8 cellular contexts compared by ENCODE assay signal in genomic region chr2:82476094-82476493, GRCh38.
"Had no signal": no experiment of that assay in that cellular context is flagged by ENCODE, and none has a peak within 500 bp of the region (broad histone marks: within the 10 kb centered on the region; RNA-seq: fewer than 3 reads in every experiment).

No MANE protein-coding gene starts in this region.

- ATAC-seq: HepG2, K562 had no signal

- DNase-seq: IMR-90, KBM-7, KG1 had no signal

- H3K4me2 ChIP-seq: KMS-11 had no signal

- FAIRE-seq: HepG2, HTR-8/SVneo, K562 had no signal

- H3K9ac ChIP-seq: KMS-11 had no signal

- H3K27ac ChIP-seq: HL-60, KMS-11 had no signal

- H3K4me3 ChIP-seq: K562 had no signal
